Comparison of ENCODE assay signal across 1 cellular context in the genomic region with DNA sequence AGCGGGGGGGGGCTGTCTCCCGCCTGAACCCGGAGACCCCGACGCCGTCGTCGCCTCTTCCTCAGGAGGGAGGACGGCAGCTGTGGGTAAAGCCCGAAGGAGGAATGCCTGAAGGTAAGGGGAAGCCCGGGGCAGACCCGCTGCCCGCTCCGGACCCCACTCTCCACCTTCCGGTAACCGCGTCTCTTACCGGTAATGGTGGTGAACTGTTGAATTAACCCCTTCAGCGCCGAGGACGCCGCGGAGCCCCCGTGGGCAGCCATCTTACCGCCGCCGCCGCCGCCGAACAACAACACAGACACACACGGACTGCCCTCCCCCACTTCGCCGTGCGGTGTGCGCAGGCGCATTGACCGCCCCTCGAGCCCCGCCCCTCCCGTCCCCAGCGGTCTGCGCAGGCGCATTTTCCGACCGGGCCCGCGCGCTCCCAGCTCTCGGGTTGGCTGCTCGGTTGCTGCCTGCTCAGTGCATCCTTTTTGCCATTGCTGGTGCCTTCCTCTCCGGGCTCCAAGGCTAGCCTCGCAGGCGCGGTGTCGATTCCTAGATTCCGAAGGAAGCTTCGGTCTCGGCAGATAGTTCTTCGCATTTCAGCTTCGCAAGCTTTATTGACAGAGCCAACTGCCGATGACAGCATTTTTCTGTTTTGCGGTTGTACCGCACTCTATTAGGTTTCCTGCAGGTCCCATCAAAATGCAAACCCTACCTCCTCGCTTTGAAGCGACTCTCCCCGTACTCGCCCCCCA.
TF ChIP-seq lines count a peak whose summit lies in the region.

A gene with protein sequence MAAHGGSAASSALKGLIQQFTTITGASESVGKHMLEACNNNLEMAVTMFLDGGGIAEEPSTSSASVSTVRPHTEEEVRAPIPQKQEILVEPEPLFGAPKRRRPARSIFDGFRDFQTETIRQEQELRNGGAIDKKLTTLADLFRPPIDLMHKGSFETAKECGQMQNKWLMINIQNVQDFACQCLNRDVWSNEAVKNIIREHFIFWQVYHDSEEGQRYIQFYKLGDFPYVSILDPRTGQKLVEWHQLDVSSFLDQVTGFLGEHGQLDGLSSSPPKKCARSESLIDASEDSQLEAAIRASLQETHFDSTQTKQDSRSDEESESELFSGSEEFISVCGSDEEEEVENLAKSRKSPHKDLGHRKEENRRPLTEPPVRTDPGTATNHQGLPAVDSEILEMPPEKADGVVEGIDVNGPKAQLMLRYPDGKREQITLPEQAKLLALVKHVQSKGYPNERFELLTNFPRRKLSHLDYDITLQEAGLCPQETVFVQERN (minus strand): TSS at position 291 of the 743 bp plus-strand sequence. CDS start 28 bp downstream, at position 263.

TF ChIP-seq in K562, 482 proteins besides CTCF, POLR2A, EP300 and RAD21 (continued from another document and continues in another):
- TF ChIP-seq, protein P1, sequence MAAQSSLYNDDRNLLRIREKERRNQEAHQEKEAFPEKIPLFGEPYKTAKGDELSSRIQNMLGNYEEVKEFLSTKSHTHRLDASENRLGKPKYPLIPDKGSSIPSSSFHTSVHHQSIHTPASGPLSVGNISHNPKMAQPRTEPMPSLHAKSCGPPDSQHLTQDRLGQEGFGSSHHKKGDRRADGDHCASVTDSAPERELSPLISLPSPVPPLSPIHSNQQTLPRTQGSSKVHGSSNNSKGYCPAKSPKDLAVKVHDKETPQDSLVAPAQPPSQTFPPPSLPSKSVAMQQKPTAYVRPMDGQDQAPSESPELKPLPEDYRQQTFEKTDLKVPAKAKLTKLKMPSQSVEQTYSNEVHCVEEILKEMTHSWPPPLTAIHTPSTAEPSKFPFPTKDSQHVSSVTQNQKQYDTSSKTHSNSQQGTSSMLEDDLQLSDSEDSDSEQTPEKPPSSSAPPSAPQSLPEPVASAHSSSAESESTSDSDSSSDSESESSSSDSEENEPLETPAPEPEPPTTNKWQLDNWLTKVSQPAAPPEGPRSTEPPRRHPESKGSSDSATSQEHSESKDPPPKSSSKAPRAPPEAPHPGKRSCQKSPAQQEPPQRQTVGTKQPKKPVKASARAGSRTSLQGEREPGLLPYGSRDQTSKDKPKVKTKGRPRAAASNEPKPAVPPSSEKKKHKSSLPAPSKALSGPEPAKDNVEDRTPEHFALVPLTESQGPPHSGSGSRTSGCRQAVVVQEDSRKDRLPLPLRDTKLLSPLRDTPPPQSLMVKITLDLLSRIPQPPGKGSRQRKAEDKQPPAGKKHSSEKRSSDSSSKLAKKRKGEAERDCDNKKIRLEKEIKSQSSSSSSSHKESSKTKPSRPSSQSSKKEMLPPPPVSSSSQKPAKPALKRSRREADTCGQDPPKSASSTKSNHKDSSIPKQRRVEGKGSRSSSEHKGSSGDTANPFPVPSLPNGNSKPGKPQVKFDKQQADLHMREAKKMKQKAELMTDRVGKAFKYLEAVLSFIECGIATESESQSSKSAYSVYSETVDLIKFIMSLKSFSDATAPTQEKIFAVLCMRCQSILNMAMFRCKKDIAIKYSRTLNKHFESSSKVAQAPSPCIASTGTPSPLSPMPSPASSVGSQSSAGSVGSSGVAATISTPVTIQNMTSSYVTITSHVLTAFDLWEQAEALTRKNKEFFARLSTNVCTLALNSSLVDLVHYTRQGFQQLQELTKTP (IDR thresholded peaks at IDR 0.05; ENCODE audit: low read depth in 1 of 2, partially characterized antibody in 2 of 2), result no peak
- TF ChIP-seq EP400 (IDR thresholded peaks at IDR 0.05), result peak; percentile 66
- TF ChIP-seq RCOR1 (IDR thresholded peaks at IDR 0.05; ENCODE audit: borderline replicate concordance in 1 of 2, low read depth in 2 of 2, low read length in 2 of 2), result peak in 1 of 2 experiments; percentile 25; a peak in 1 of 4 replicates
- TF ChIP-seq TCFL5 (CRISPR knock-in tag; conservative IDR thresholded peaks at IDR 0.05), result no peak
- TF ChIP-seq ZNF274 (IDR thresholded peaks at IDR 0.05; ENCODE audit: borderline replicate concordance, low read depth, low read length), result no peak
- TF ChIP-seq SP2 (IDR thresholded peaks at IDR 0.05; ENCODE audit: extremely low read depth, low read depth, low read length, poor library complexity, severe bottlenecking), result no peak
- TF ChIP-seq ZEB2 (IDR thresholded peaks at IDR 0.05), result no peak
- TF ChIP-seq, protein P2, sequence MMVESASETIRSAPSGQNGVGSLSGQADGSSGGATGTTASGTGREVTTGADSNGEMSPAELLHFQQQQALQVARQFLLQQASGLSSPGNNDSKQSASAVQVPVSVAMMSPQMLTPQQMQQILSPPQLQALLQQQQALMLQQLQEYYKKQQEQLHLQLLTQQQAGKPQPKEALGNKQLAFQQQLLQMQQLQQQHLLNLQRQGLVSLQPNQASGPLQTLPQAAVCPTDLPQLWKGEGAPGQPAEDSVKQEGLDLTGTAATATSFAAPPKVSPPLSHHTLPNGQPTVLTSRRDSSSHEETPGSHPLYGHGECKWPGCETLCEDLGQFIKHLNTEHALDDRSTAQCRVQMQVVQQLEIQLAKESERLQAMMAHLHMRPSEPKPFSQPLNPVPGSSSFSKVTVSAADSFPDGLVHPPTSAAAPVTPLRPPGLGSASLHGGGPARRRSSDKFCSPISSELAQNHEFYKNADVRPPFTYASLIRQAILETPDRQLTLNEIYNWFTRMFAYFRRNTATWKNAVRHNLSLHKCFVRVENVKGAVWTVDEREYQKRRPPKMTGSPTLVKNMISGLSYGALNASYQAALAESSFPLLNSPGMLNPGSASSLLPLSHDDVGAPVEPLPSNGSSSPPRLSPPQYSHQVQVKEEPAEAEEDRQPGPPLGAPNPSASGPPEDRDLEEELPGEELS (CRISPR knock-in tag; IDR thresholded peaks at IDR 0.05; ENCODE audit: borderline replicate concordance), result 0 out of 2 replicates have a peak, but pooled peaks have one; percentile 46
- peak; percentile 88 for TF ChIP-seq RBBP5 (IDR thresholded peaks at IDR 0.05; ENCODE audit: borderline replicate concordance, insufficient read depth, low read length, poor library complexity, severe bottlenecking)
- no peak for TF ChIP-seq NONO (IDR thresholded peaks at IDR 0.05; ENCODE audit: low read depth in 2 of 2, low read length in 1 of 2)
- peak in 1 of 2 experiments; percentile 83; a peak in 1 of 4 replicates for TF ChIP-seq FOXA3 (CRISPR knock-in tag; conservative IDR thresholded peaks at IDR 0.05 in 1 of 2, IDR thresholded peaks at IDR 0.05 in 1 of 2)
- TF ChIP-seq SLC30A9 (CRISPR knock-in tag; IDR thresholded peaks at IDR 0.05), result no peak
- no peak for TF ChIP-seq ZNF124 (CRISPR knock-in tag; IDR thresholded peaks at IDR 0.05)
- TF ChIP-seq MAZ (CRISPR knock-in tag; conservative IDR thresholded peaks at IDR 0.05 in 1 of 2, IDR thresholded peaks at IDR 0.05 in 1 of 2), result peak; percentile 67 to 69; a peak in 2 of 4 replicates
- TF ChIP-seq TEAD2 (tag; IDR thresholded peaks at IDR 0.05), result no peak
- peak; percentile 69; the same call in 1 of the 2 replicates for TF ChIP-seq GATAD2A (IDR thresholded peaks at IDR 0.05)
- TF ChIP-seq ZNF778 (CRISPR knock-in tag; IDR thresholded peaks at IDR 0.05), result no peak
- peak; percentile 75; the same call in 1 of the 2 replicates for TF ChIP-seq GABPB1 (CRISPR knock-in tag; IDR thresholded peaks at IDR 0.05)
- TF ChIP-seq BRD9 (IDR thresholded peaks at IDR 0.05; ENCODE audit: low read depth, partially characterized antibody), result no peak
- TF ChIP-seq, protein P3, sequence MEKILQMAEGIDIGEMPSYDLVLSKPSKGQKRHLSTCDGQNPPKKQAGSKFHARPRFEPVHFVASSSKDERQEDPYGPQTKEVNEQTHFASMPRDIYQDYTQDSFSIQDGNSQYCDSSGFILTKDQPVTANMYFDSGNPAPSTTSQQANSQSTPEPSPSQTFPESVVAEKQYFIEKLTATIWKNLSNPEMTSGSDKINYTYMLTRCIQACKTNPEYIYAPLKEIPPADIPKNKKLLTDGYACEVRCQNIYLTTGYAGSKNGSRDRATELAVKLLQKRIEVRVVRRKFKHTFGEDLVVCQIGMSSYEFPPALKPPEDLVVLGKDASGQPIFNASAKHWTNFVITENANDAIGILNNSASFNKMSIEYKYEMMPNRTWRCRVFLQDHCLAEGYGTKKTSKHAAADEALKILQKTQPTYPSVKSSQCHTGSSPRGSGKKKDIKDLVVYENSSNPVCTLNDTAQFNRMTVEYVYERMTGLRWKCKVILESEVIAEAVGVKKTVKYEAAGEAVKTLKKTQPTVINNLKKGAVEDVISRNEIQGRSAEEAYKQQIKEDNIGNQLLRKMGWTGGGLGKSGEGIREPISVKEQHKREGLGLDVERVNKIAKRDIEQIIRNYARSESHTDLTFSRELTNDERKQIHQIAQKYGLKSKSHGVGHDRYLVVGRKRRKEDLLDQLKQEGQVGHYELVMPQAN (IDR thresholded peaks at IDR 0.05; ENCODE audit: borderline replicate concordance), result peak; percentile 54; the same call in 1 of the 2 replicates
- no peak for TF ChIP-seq BCL6 (CRISPR knock-in tag; IDR thresholded peaks at IDR 0.05)
- TF ChIP-seq, protein P4, sequence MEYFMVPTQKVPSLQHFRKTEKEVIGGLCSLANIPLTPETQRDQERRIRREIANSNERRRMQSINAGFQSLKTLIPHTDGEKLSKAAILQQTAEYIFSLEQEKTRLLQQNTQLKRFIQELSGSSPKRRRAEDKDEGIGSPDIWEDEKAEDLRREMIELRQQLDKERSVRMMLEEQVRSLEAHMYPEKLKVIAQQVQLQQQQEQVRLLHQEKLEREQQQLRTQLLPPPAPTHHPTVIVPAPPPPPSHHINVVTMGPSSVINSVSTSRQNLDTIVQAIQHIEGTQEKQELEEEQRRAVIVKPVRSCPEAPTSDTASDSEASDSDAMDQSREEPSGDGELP (CRISPR knock-in tag; IDR thresholded peaks at IDR 0.05; ENCODE audit: borderline replicate concordance), result peak; percentile 66
- 0 out of 2 replicates have a peak, but pooled peaks have one; percentile 58 for TF ChIP-seq NFRKB (IDR thresholded peaks at IDR 0.05; ENCODE audit: low read depth)
- no peak for TF ChIP-seq ASH1L (IDR thresholded peaks at IDR 0.05; ENCODE audit: borderline replicate concordance, low read depth, partially characterized antibody)
- TF ChIP-seq CBFB (CRISPR knock-in tag; IDR thresholded peaks at IDR 0.05), result no peak
- TF ChIP-seq, protein P5, sequence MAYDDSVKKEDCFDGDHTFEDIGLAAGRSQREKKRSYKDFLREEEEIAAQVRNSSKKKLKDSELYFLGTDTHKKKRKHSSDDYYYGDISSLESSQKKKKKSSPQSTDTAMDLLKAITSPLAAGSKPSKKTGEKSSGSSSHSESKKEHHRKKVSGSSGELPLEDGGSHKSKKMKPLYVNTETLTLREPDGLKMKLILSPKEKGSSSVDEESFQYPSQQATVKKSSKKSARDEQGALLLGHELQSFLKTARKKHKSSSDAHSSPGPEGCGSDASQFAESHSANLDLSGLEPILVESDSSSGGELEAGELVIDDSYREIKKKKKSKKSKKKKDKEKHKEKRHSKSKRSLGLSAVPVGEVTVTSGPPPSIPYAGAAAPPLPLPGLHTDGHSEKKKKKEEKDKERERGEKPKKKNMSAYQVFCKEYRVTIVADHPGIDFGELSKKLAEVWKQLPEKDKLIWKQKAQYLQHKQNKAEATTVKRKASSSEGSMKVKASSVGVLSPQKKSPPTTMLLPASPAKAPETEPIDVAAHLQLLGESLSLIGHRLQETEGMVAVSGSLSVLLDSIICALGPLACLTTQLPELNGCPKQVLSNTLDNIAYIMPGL (CRISPR knock-in tag; IDR thresholded peaks at IDR 0.05), result no peak; the same call in 1 of the 2 replicates
- peak; percentile 84 for TF ChIP-seq SUPT5H (IDR thresholded peaks at IDR 0.05)
- TF ChIP-seq SMARCA5 (IDR thresholded peaks at IDR 0.05), result no peak
- TF ChIP-seq KAT7 (CRISPR knock-in tag; IDR thresholded peaks at IDR 0.05; ENCODE audit: borderline replicate concordance), result peak; percentile 90; the same call in 1 of the 2 replicates
- no peak for TF ChIP-seq CREBBP (IDR thresholded peaks at IDR 0.05; ENCODE audit: low read depth, low read length)
- TF ChIP-seq PRPF4 (IDR thresholded peaks at IDR 0.05; ENCODE audit: insufficient read depth, low read depth, low read length, poor library complexity, severe bottlenecking), result no peak
- TF ChIP-seq, protein P6, sequence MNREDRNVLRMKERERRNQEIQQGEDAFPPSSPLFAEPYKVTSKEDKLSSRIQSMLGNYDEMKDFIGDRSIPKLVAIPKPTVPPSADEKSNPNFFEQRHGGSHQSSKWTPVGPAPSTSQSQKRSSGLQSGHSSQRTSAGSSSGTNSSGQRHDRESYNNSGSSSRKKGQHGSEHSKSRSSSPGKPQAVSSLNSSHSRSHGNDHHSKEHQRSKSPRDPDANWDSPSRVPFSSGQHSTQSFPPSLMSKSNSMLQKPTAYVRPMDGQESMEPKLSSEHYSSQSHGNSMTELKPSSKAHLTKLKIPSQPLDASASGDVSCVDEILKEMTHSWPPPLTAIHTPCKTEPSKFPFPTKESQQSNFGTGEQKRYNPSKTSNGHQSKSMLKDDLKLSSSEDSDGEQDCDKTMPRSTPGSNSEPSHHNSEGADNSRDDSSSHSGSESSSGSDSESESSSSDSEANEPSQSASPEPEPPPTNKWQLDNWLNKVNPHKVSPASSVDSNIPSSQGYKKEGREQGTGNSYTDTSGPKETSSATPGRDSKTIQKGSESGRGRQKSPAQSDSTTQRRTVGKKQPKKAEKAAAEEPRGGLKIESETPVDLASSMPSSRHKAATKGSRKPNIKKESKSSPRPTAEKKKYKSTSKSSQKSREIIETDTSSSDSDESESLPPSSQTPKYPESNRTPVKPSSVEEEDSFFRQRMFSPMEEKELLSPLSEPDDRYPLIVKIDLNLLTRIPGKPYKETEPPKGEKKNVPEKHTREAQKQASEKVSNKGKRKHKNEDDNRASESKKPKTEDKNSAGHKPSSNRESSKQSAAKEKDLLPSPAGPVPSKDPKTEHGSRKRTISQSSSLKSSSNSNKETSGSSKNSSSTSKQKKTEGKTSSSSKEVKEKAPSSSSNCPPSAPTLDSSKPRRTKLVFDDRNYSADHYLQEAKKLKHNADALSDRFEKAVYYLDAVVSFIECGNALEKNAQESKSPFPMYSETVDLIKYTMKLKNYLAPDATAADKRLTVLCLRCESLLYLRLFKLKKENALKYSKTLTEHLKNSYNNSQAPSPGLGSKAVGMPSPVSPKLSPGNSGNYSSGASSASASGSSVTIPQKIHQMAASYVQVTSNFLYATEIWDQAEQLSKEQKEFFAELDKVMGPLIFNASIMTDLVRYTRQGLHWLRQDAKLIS (CRISPR knock-in tag; IDR thresholded peaks at IDR 0.05), result peak; percentile 74
- TF ChIP-seq SREBF1 (IDR thresholded peaks at IDR 0.05; ENCODE audit: borderline replicate concordance, low read depth, low read length), result no peak
- no peak for TF ChIP-seq ZNF134 (CRISPR knock-in tag; conservative IDR thresholded peaks at IDR 0.05)
- TF ChIP-seq, protein P7, sequence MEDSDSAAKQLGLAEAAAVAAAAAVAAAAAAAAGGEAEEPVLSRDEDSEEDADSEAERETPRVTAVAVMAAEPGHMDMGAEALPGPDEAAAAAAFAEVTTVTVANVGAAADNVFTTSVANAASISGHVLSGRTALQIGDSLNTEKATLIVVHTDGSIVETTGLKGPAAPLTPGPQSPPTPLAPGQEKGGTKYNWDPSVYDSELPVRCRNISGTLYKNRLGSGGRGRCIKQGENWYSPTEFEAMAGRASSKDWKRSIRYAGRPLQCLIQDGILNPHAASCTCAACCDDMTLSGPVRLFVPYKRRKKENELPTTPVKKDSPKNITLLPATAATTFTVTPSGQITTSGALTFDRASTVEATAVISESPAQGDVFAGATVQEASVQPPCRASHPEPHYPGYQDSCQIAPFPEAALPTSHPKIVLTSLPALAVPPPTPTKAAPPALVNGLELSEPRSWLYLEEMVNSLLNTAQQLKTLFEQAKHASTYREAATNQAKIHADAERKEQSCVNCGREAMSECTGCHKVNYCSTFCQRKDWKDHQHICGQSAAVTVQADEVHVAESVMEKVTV (CRISPR knock-in tag; IDR thresholded peaks at IDR 0.05), result no peak
- peak; percentile 84 for TF ChIP-seq TAF1 (IDR thresholded peaks at IDR 0.05; ENCODE audit: control insufficient read depth, extremely low read depth, insufficient read depth, low read length, severe bottlenecking)
